8 cellular contexts compared by ENCODE assay signal in genomic region chr1:778451-779278, GRCh38.
DNase-seq lines count a peak whose midpoint lies in the region; ATAC-seq lines count a peak whose summit lies in the region.
"Not testable (repeated sequence)": the region's sequence is repeated elsewhere in the genome, so short reads cannot be mapped to it uniquely, and the experiment has no call there.

No MANE protein-coding gene starts in this region.

- H2AFZ ChIP-seq in trophoblast cell (ENCODE audit: insufficient read depth, low read length, poor library complexity) = peak overlapping the region; percentile 88

- H3K23ac ChIP-seq in trophoblast cell (ENCODE audit: low read length) = not testable (repeated sequence)

- peak overlapping the region; percentile 86 for H4K8ac ChIP-seq in trophoblast cell (ENCODE audit: low read depth, low read length)

- not testable (repeated sequence) for H4K12ac ChIP-seq in trophoblast cell (ENCODE audit: low read depth, low read length)

- not testable (repeated sequence) for H3K79me2 ChIP-seq in trophoblast cell (ENCODE audit: control insufficient read depth, insufficient read depth, low read length, poor library complexity)

- H3K27ac ChIP-seq in right cardiac atrium (ENCODE audit: low read length) (peak overlapping the region; percentile 62), trophoblast cell (ENCODE audit: low read depth, low read length) (peak overlapping the region; percentile 79)

- not testable (repeated sequence) for H3K9ac ChIP-seq in trophoblast cell (ENCODE audit: low read length)

- intact Hi-C loops in right cardiac atrium (cut with DNase I) = not testable (repeated sequence)

- WGBS in right cardiac atrium = under 1% methylated on average over 57 of the region's 65 CpGs
- WGBS in trophoblast cell (ENCODE audit: extremely low coverage, insufficient coverage, insufficient read length) = no CpG with 5 or more reads among the region's 65 CpGs

- DNase-seq in GM03348 (ENCODE audit: low spot score) (peak; percentile 100), HS-27A (ENCODE audit: low read depth) (peak; percentile 94), T47D (ENCODE audit: low read depth in 1 of 2, low spot score in 1 of 2) (peak; percentile 80 to 98), right cardiac atrium (peak; percentile 99 to 100 (median 99)), trophoblast cell (peak; percentile 100), stromal cell of bone marrow (ENCODE audit: low read depth) (peak; percentile 97)

- H3K4me1 ChIP-seq in right cardiac atrium (ENCODE audit: control insufficient read depth, insufficient read depth, low read length); trophoblast cell (ENCODE audit: control insufficient read depth in 1 of 2, insufficient read depth in 2 of 2, low read length in 2 of 2): not testable (repeated sequence)

- H3K4me3 ChIP-seq in right cardiac atrium (ENCODE audit: low read length) (peak overlapping the region; percentile 55), trophoblast cell (ENCODE audit: low read depth, low read length) (peak overlapping the region; percentile 76)

- not testable (repeated sequence) for H2AK5ac ChIP-seq in trophoblast cell (ENCODE audit: low read length)

- H2BK120ac ChIP-seq in trophoblast cell (ENCODE audit: insufficient read depth, low read length, poor library complexity) = not testable (repeated sequence)

- H3K79me1 ChIP-seq in trophoblast cell (ENCODE audit: low read length) = not testable (repeated sequence)

- ATAC-seq in GM21619 (IDR thresholded peaks at IDR 0.05; ENCODE audit: unreplicated experiment) = peak; percentile 100
- ATAC-seq in activated CD4-positive, CD25-positive, alpha-beta regulatory T cell treated with anti-CD3 and anti-CD28 coated beads, Interleukin-2, amount 50 U/mL, for 24 hours = peak; percentile 98 to 99
- peak; percentile 100 for ATAC-seq in right cardiac atrium

- peak overlapping the region; percentile 66 for H3K4me2 ChIP-seq in trophoblast cell (ENCODE audit: low read length)

- not testable (repeated sequence) for H3K9me3 ChIP-seq in right cardiac atrium (ENCODE audit: control insufficient read depth, low read length); trophoblast cell (ENCODE audit: insufficient read depth, low read depth, low read length)

- H3K4ac ChIP-seq in trophoblast cell (ENCODE audit: low read depth, low read length) = peak overlapping the region; percentile 73

- H3K18ac ChIP-seq in trophoblast cell (ENCODE audit: low read length) = not testable (repeated sequence)

- H2BK5ac ChIP-seq in trophoblast cell (ENCODE audit: low read depth, low read length, poor library complexity) = not testable (repeated sequence)

- H2BK12ac ChIP-seq in trophoblast cell (ENCODE audit: low read length) = not testable (repeated sequence)

- H4K91ac ChIP-seq in trophoblast cell (ENCODE audit: low read depth, low read length) = peak overlapping the region; percentile 81

- H3K36me3 ChIP-seq in trophoblast cell (ENCODE audit: control insufficient read depth in 1 of 2, insufficient read depth in 2 of 2, low read length in 2 of 2) = not testable (repeated sequence)

- H3K14ac ChIP-seq in trophoblast cell (ENCODE audit: low read length) = peak overlapping the region; percentile 78

- not testable (repeated sequence) for H3K27me3 ChIP-seq in right cardiac atrium (ENCODE audit: control insufficient read depth, insufficient read depth); trophoblast cell (ENCODE audit: insufficient read depth, low read length)

- in situ Hi-C loops in T47D (cut with HindIII; ENCODE audit: low pct_unique_long_range_greater_than_20kb, low sequenced_read_pairs) = not testable (repeated sequence)

Comparison
In these comparisons a context has a peak if more than half of its experiments do, and no peak if none do; other contexts are left out.
1. Peak in every context shown above with its lines: DNase-seq, ATAC-seq, H3K4me3 ChIP-seq and H3K27ac ChIP-seq.